In genomic region chr22:49962751-49963646, GRCh38 we compare ENCODE assay signal across 8 cellular contexts. TPM values are rescaled to one million over a fixed set of nuclear protein-coding genes. Genes with fewer than 3 reads are reported as not detected.
DNase-seq lines count a peak whose midpoint lies in the region; ATAC-seq and TF ChIP-seq lines count a peak whose summit lies in the region.

No MANE protein-coding gene starts in this region.

- H3K27me3 ChIP-seq in GM23338 (ENCODE audit: insufficient read depth): peaks cover 20% of the 10 kb centered on the region
- no peaks in the 10 kb centered on the region for H3K27me3 ChIP-seq in cardiac muscle cell

- H3K9me3 ChIP-seq in cardiac muscle cell (ENCODE audit: low read depth): no peaks in the 10 kb centered on the region

- H3K27me3 Mint-ChIP-seq in GM23338 (ENCODE audit: insufficient read depth, low read depth, poor library complexity): peaks cover 9% of the 10 kb centered on the region
- H3K27me3 Mint-ChIP-seq in activated T-cell treated with anti-CD3 and anti-CD28 coated beads, Interleukin-2, amount 50 U/mL, for 24 hours: no peaks in the 10 kb centered on the region

- H3K27ac Mint-ChIP-seq in GM23338: no peak overlapping the region
- H3K27ac Mint-ChIP-seq in activated T-cell treated with anti-CD3 and anti-CD28 coated beads, Interleukin-2, amount 50 U/mL, for 24 hours: peak overlapping the region; percentile 91

- 0 out of 2 replicates have a peak, but pooled peaks cover 5% of the 10 kb centered on the region for H4K20me1 ChIP-seq in GM23338 (replicated peaks; ENCODE audit: insufficient read depth)

- no peak for DNase-seq in GM23338 (ENCODE audit: low spot score)
- peak; percentile 44 for DNase-seq in activated T-cell treated with anti-CD3 and anti-CD28 coated beads, Interleukin-2, amount 50 U/mL, for 24 hours
- DNase-seq in cardiac muscle cell (ENCODE audit: low read depth in 1 of 2, low spot score in 1 of 2): no peak
- DNase-seq in retinal pigment epithelial cell (ENCODE audit: low read depth): no peak
- no peak for DNase-seq in NCI-H345 treated with DMSO at 0.1 percent for 48 hours (lab: John Stamatoyannopoulos, UW; ENCODE audit: unreplicated experiment)
- no peak for DNase-seq in NCI-H1436 treated with DMSO at 0.1 percent for 48 hours (lab: John Stamatoyannopoulos, UW)
- no peak for DNase-seq in RKO (ENCODE audit: low spot score)

- peaks cover 19% of the 10 kb centered on the region for H3K36me3 Mint-ChIP-seq in GM23338 (ENCODE audit: low read depth)
- H3K36me3 Mint-ChIP-seq in activated T-cell treated with anti-CD3 and anti-CD28 coated beads, Interleukin-2, amount 50 U/mL, for 24 hours (ENCODE audit: low read depth): peaks cover 40% of the 10 kb centered on the region

- H3K4me1 Mint-ChIP-seq in GM23338: peaks cover 9% of the 10 kb centered on the region
- peaks cover 51% of the 10 kb centered on the region for H3K4me1 Mint-ChIP-seq in activated T-cell treated with anti-CD3 and anti-CD28 coated beads, Interleukin-2, amount 50 U/mL, for 24 hours (ENCODE audit: low read depth)

- H3K27ac ChIP-seq in GM23338 (ENCODE audit: low read depth) (peak overlapping the region; percentile 72; the same call in 1 of the 2 replicates), cardiac muscle cell (peak overlapping the region; percentile 7)

- ATAC-seq in GM23338 (peak; percentile 1; the same call in 2 of the 3 replicates), HG03039 (IDR thresholded peaks at IDR 0.05; ENCODE audit: unreplicated experiment) (no peak)

- peak overlapping the region; percentile 66 for H3K4me3 Mint-ChIP-seq in GM23338
- peak overlapping the region; percentile 93 for H3K4me3 Mint-ChIP-seq in activated T-cell treated with anti-CD3 and anti-CD28 coated beads, Interleukin-2, amount 50 U/mL, for 24 hours

- TF ChIP-seq CTCF in GM23338 (conservative IDR thresholded peaks at IDR 0.05; ENCODE audit: low read depth in 2 of 2) (no peak), cardiac muscle cell (IDR thresholded peaks at IDR 0.05; ENCODE audit: low read depth, low read length) (no peak), retinal pigment epithelial cell (conservative IDR thresholded peaks at IDR 0.05; ENCODE audit: low read depth, low read length) (no peak)

- no peaks in the 10 kb centered on the region for H3K9me2 ChIP-seq in GM23338 (ENCODE audit: insufficient read depth)

- no peaks in the 10 kb centered on the region for H3K4me1 ChIP-seq in GM23338 (ENCODE audit: insufficient read depth)
- peaks cover 36% of the 10 kb centered on the region for H3K4me1 ChIP-seq in cardiac muscle cell (ENCODE audit: low read depth)

- peaks cover 14% of the 10 kb centered on the region for H3K79me2 ChIP-seq in GM23338 (replicated peaks; ENCODE audit: insufficient read depth)

- H3K4me3 ChIP-seq in GM23338 (peak overlapping the region; percentile 75), cardiac muscle cell (no peak overlapping the region), retinal pigment epithelial cell (ENCODE audit: low read length) (peak overlapping the region; percentile 77)

- H3F3A ChIP-seq in GM23338 (replicated peaks; ENCODE audit: low read depth): no peaks in the 10 kb centered on the region

- H3K4me2 ChIP-seq in GM23338: peak overlapping the region; percentile 82

- no peaks in the 10 kb centered on the region for H3K36me3 ChIP-seq in GM23338 (ENCODE audit: insufficient read depth)
- peaks cover 11% of the 10 kb centered on the region for H3K36me3 ChIP-seq in cardiac muscle cell

- no peak overlapping the region for H2AFZ ChIP-seq in GM23338

- no peaks in the 10 kb centered on the region; the same call in 2 of the 3 replicates for H3K9me3 Mint-ChIP-seq in GM23338
- H3K9me3 Mint-ChIP-seq in activated T-cell treated with anti-CD3 and anti-CD28 coated beads, Interleukin-2, amount 50 U/mL, for 24 hours: no peaks in the 10 kb centered on the region

TF ChIP-seq in GM23338, 12 proteins besides CTCF, POLR2A, EP300 and RAD21 (continues in another document):
- TF ChIP-seq JUNB (IDR thresholded peaks at IDR 0.05; ENCODE audit: unreplicated experiment): no peak
- TF ChIP-seq ETS1 (IDR thresholded peaks at IDR 0.05): no peak
- TF ChIP-seq NANOG (IDR thresholded peaks at IDR 0.05; ENCODE audit: borderline replicate concordance): no peak
- TF ChIP-seq EZH2phosphoT487 (IDR thresholded peaks at IDR 0.05; ENCODE audit: unreplicated experiment): no peak
- TF ChIP-seq ZNF331 (CRISPR knock-in tag; IDR thresholded peaks at IDR 0.05; ENCODE audit: low read depth): no peak
- TF ChIP-seq REST (IDR thresholded peaks at IDR 0.05; ENCODE audit: unreplicated experiment): no peak
- TF ChIP-seq EZH2 (IDR thresholded peaks at IDR 0.05; ENCODE audit: low read depth, unreplicated experiment): no peak
- no peak for TF ChIP-seq ZNF114 (CRISPR knock-in tag; IDR thresholded peaks at IDR 0.05)
- TF ChIP-seq STAT1 (IDR thresholded peaks at IDR 0.05; ENCODE audit: unreplicated experiment): no peak

RNA-seq across cellular contexts. Expression of gene PIM3, which starts 2.4 kb away (rescaled TPM):
- total RNA-seq in GM23338 (2014; rRNA removed; shearing (Covaris generic)): 30.6 and 37.3 TPM in 2 replicates
- polyA plus RNA-seq in GM23338 (2016; fragmentation: Nextera tagmentation; extraction: Ambion mirVana) (17.7 and 18.8 TPM in 2 replicates), cardiac muscle cell (46.1 and 74.4 TPM in 2 replicates)
- 37.4 and 62.2 TPM in 2 replicates for total RNA-seq in cardiac muscle cell

RNA-seq across cellular contexts. Expression of gene CRELD2, which starts 44.6 kb away (rescaled TPM):
- total RNA-seq in GM23338 (2014; rRNA removed; shearing (Covaris generic)): 34.4 and 35.7 TPM in 2 replicates
- polyA plus RNA-seq in GM23338 (2016; fragmentation: Nextera tagmentation; extraction: Ambion mirVana) (47.7 and 49.4 TPM in 2 replicates), cardiac muscle cell (37.6 and 112 TPM in 2 replicates)
- 36.0 and 109 TPM in 2 replicates for total RNA-seq in cardiac muscle cell

RNA-seq across cellular contexts. Expression of gene ALG12, which starts 44.8 kb away (rescaled TPM):
- 23.3 and 26.9 TPM in 2 replicates for total RNA-seq in GM23338 (2014; rRNA removed; shearing (Covaris generic))
- polyA plus RNA-seq in GM23338 (2016; fragmentation: Nextera tagmentation; extraction: Ambion mirVana) (18.7 and 21.8 TPM in 2 replicates), cardiac muscle cell (19.2 and 38.0 TPM in 2 replicates)
- total RNA-seq in cardiac muscle cell: 10.5 and 21.0 TPM in 2 replicates

RNA-seq across cellular contexts. Expression of gene IL17REL, which starts 49.6 kb away (rescaled TPM):
- total RNA-seq in GM23338 (2014; rRNA removed; shearing (Covaris generic)): 0.31 TPM in 1 of 2 replicates, not detected in the other
- not detected in 2 replicates for polyA plus RNA-seq in GM23338 (2016; fragmentation: Nextera tagmentation; extraction: Ambion mirVana)
- 1.8 TPM in 1 of 2 replicates, not detected in the other for total RNA-seq in cardiac muscle cell
- polyA plus RNA-seq in cardiac muscle cell: not detected in 2 replicates
